In the genomic region with DNA sequence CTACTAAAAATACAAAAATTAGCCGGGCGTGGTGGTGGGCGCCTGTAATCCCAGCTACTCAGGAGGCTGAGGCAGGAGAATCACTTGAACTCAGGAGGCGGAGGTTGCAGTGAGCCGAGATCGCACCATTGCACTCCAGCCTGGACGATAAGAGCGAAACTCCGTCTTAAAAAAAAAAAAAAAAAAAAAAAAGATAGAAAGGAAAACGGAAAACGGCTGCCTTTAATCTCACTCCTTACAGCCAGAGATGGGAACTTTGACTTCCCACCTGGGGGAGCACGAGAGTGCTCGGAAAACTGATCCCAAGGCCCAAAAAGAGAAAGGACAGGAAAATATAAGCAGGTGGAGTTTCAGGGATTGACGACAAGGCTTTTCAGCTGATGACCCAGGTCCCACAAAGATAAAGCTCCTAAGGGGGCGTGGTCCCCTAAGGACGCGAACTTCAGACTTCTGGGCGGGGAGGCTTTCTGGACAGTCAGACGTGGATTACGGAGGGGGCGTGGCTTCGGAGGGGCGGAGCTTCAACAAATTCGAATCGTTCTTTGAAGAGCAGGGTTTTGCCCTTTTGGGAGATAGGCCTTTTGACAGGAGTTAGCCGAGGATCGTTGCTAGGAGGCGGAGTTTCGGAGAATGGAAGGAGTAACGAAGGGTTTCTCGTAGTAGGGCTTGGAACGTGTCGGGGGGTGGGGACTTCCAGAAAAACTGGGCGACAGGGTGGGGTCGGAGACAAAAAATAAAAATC, we compare ENCODE assay signal across 8 cellular contexts. TPM values are rescaled to one million over a fixed set of nuclear protein-coding genes. Genes with fewer than 3 reads are reported as not detected.
DNase-seq lines count a peak whose midpoint lies in the region; ATAC-seq, FAIRE-seq and TF ChIP-seq lines count a peak whose summit lies in the region.

No MANE protein-coding gene starts in this region.

- no peaks in the 10 kb centered on the region for H3K9me3 ChIP-seq in H1 (ENCODE audit: insufficient read depth in 2 of 2, low read depth in 1 of 2, low read length in 1 of 2)

- peak overlapping the region; percentile 99 for H4K91ac ChIP-seq in H1 (replicated peaks; ENCODE audit: insufficient read length, low read length)

- CTCF ChIA-PET in H1 (lab: Charles Lee; ENCODE audit: partially characterized antibody): interaction anchor here (1.0 to 20.6 kb wide), 8 partner anchors 10 to 136 kb away, joined by 3 to 334 read pairs (median 6); a partner anchor contains a TSS

- peak overlapping the region; percentile 73 for H3K4me3 ChIP-seq in GM08714 (ENCODE audit: low read length)
- H3K4me3 ChIP-seq in H1 (ENCODE audit: extremely low read depth in 1 of 4, insufficient read depth in 2 of 4, low read depth in 3 of 4, low read length in 4 of 4): peak overlapping the region; percentile 82 to 98 (median 91)

- peak overlapping the region; percentile 98; the same call in 1 of the 2 replicates for H2BK12ac ChIP-seq in H1 (ENCODE audit: low read depth, low read length)

- no peak overlapping the region for H3K14ac ChIP-seq in H1 (ENCODE audit: insufficient read length)

- ATAC-seq in HG03025 (IDR thresholded peaks at IDR 0.05; ENCODE audit: low FRiP score, unreplicated experiment): no peak

- TF ChIP-seq CTCF in H1 (IDR thresholded peaks at IDR 0.05; ENCODE audit: control extremely low read depth in 1 of 3, insufficient read depth in 1 of 3, low read depth in 1 of 3, low read length in 3 of 3): 0 out of 4 replicates have a peak, but pooled peaks of 1 of the 3 experiments have one; percentile 1

- H2BK15ac ChIP-seq in H1 (ENCODE audit: low read length): peak overlapping the region; percentile 98; the same call in 1 of the 2 replicates

- peaks cover 9% of the 10 kb centered on the region; the same call in 1 of the 2 replicates for H3K79me1 ChIP-seq in H1 (ENCODE audit: low read depth, low read length)

- TF ChIP-seq EP300 in H1 (IDR thresholded peaks at IDR 0.05; ENCODE audit: borderline replicate concordance in 1 of 2, low read depth in 2 of 2, low read length in 2 of 2): no peak

- H3K23me2 ChIP-seq in H1 (ENCODE audit: low read depth, low read length): peaks cover 29% of the 10 kb centered on the region

- H4K5ac ChIP-seq in H1 (ENCODE audit: insufficient read length, low read depth, low read length): peak overlapping the region; percentile 81

- POLR2A ChIA-PET in H1 (lab: Charles Lee; ENCODE audit: partially characterized antibody): interaction anchor here (0.6 to 42.8 kb wide), 22 partner anchors 8 to 233 kb away, joined by 3 to 702 read pairs (median 4); a partner anchor contains a TSS

- H3K56ac ChIP-seq in H1 (replicated peaks; ENCODE audit: insufficient read length, low read depth, low read length): peak overlapping the region; percentile 59

- FAIRE-seq in H1 (lab: Jason Lieb, UNC): no peak

- WGBS in H1 (ENCODE audit: extremely low coverage in 1 of 2, insufficient coverage in 1 of 2, insufficient read length in 1 of 2, insufficient replicate concordance in 2 of 2, low coverage in 1 of 2, low lambda C conversion rate in 2 of 2, missing lambda C conversion rate in 1 of 2), 2 experiments: 1% methylated on average over 33 of the region's 35 CpGs; no CpG with 5 or more reads in 1 of the 2 experiments

- peak overlapping the region; percentile 78 to 94 for H3K4me2 ChIP-seq in H1 (ENCODE audit: insufficient read depth in 1 of 2, low read depth in 2 of 2, low read length in 2 of 2)

- TF ChIP-seq RAD21 in H1 (IDR thresholded peaks at IDR 0.05 in 1 of 2, conservative IDR thresholded peaks at IDR 0.05 in 1 of 2; ENCODE audit: low read depth in 2 of 2, low read length in 2 of 2): no peak

- H4K8ac ChIP-seq in H1 (ENCODE audit: extremely low read depth, insufficient read depth, low read length): peak overlapping the region; percentile 76; the same call in 1 of the 2 replicates

- peaks cover 25 to 57% of the 10 kb centered on the region in 2 experiments for H3K79me2 ChIP-seq in H1 (ENCODE audit: control insufficient read depth in 1 of 2, insufficient read depth in 2 of 2, low read length in 2 of 2)

- H3K36me3 ChIP-seq in H1 (ENCODE audit: control insufficient read depth in 2 of 4, insufficient read depth in 4 of 4, low read length in 3 of 4): peaks cover 4 to 8% (median 7%) of the 10 kb centered on the region in 4 experiments; a peak in 7 of 8 replicates

- H2AK5ac ChIP-seq in H1 (ENCODE audit: low read depth, low read length): peak overlapping the region; percentile 82; the same call in 1 of the 2 replicates

- H3K27ac ChIP-seq in H1 (ENCODE audit: low read depth, low read length): peak overlapping the region; percentile 95

- no peak overlapping the region for H2AFZ ChIP-seq in H1 (ENCODE audit: low read length)

- H3K4me1 ChIP-seq in H1 (replicated peaks in 1 of 4; ENCODE audit: control insufficient read depth in 3 of 4, insufficient read depth in 4 of 4, low read length in 3 of 4): peaks cover 3 to 20% (median 16%) of the 10 kb centered on the region in 4 experiments

- TF ChIP-seq POLR2A in H1 (IDR thresholded peaks at IDR 0.05; ENCODE audit: control extremely low read depth in 1 of 2, low read depth in 2 of 2, low read length in 2 of 2): no peak; a peak in 1 of 3 replicates

- DNase-seq in HT-29 (ENCODE audit: low spot score) (peak; percentile 99), H1 (ENCODE audit: low read depth in 1 of 2, low spot score in 2 of 2) (peak; percentile 98 to 99), medulla oblongata (ENCODE audit: extremely low spot score) (peak; percentile 93)
- DNase-seq in NK-92 treated with Interleukin-12 subunit alpha and Interleukin-12 subunit beta, amount 100 ng/mL, for 24 hours (lab: John Stamatoyannopoulos, UW): peak; percentile 81
- peak; percentile 95 for DNase-seq in activated CD8-positive, alpha-beta memory T cell treated with anti-CD3 and anti-CD28 coated beads for 24 hours
- peak; percentile 83 to 89 (median 83) for DNase-seq in stimulated activated CD4-positive, alpha-beta T cell treated with anti-CD3 and anti-CD28 coated beads, TNF-alpha, amount 100 ng/mL, for 4 hours (ENCODE audit: low read depth in 3 of 3)

- no peaks in the 10 kb centered on the region for H3K27me3 ChIP-seq in H1 (replicated peaks in 1 of 4; ENCODE audit: control insufficient read depth in 3 of 4, extremely low read depth in 1 of 4, insufficient read depth in 3 of 4, low read length in 3 of 4)

- H4K20me1 ChIP-seq in H1 (replicated peaks in 1 of 2; ENCODE audit: control insufficient read depth in 1 of 2, insufficient read depth in 2 of 2, low read length in 2 of 2): peaks cover 5 to 14% of the 10 kb centered on the region in 2 experiments

- peak overlapping the region; percentile 42 for H3K4ac ChIP-seq in H1 (replicated peaks; ENCODE audit: insufficient read length, low read depth, low read length)

- no peak overlapping the region for H2BK20ac ChIP-seq in H1 (ENCODE audit: low read length)

- no peak overlapping the region for H3K23ac ChIP-seq in H1 (ENCODE audit: insufficient read length)

- H3K9ac ChIP-seq in H1 (replicated peaks in 1 of 4; ENCODE audit: extremely low read depth in 1 of 4, low read depth in 3 of 4, low read length in 3 of 4): peak overlapping the region in 3 of 4 experiments; percentile 86 to 90 (median 87); a peak in 6 of 7 replicates

- H3K18ac ChIP-seq in H1 (ENCODE audit: extremely low read depth, low read length): peak overlapping the region; percentile 98

- H2BK120ac ChIP-seq in H1 (replicated peaks; ENCODE audit: low read depth, low read length): no peak overlapping the region

- peak overlapping the region; percentile 99 for H2BK5ac ChIP-seq in H1 (ENCODE audit: low read depth, low read length)

RNA-seq across cellular contexts. Expression of a gene that starts 1.0 kb away (rescaled TPM):
- total RNA-seq in HT-29 (2014; rRNA removed; shearing (Covaris generic)): 189 and 196 TPM in 2 replicates
- total RNA-seq in H1 (2021; fragmentation: NEBNext Ultra II Directional; extraction: Animal tissue kit (Norgen Biotek cat#: 25700)): 284 and 294 TPM in 2 replicates
- polyA plus RNA-seq in H1 (2011; rRNA removed): 801 and 1,025 TPM in 2 replicates
- 668 TPM for polyA plus RNA-seq in H1 (2011; cell fraction: cytosol; rRNA removed)
- 301 TPM for polyA plus RNA-seq in H1 (2011; cell fraction: nucleus; rRNA removed)
- 458 to 597 TPM (median 493 TPM) in 4 replicates for polyA plus RNA-seq in H1 (2012, experiment 1 of 2)
- polyA plus RNA-seq in H1 (2012, experiment 2 of 2): 299 TPM
- polyA plus RNA-seq in H1 (2013, experiment 1 of 2): 459 TPM
- 480 TPM for polyA plus RNA-seq in H1 (2013, experiment 2 of 2)
- 354 and 434 TPM in 2 replicates for polyA minus RNA-seq in H1 (2011; rRNA and poly(A)+ RNA removed)
- 129 TPM for polyA minus RNA-seq in H1 (2011; cell fraction: cytosol; rRNA and poly(A)+ RNA removed)
- 123 TPM for polyA minus RNA-seq in H1 (2011; cell fraction: nucleus; rRNA and poly(A)+ RNA removed)

RNA-seq across cellular contexts. Expression of a gene that starts 3.0 kb away (rescaled TPM):
- total RNA-seq in HT-29 (2014; rRNA removed; shearing (Covaris generic)): 112 and 120 TPM in 2 replicates
- total RNA-seq in H1 (2021; fragmentation: NEBNext Ultra II Directional; extraction: Animal tissue kit (Norgen Biotek cat#: 25700)): 204 and 212 TPM in 2 replicates
- 177 and 197 TPM in 2 replicates for polyA plus RNA-seq in H1 (2011; rRNA removed)
- 199 TPM for polyA plus RNA-seq in H1 (2011; cell fraction: cytosol; rRNA removed)
- 757 TPM for polyA plus RNA-seq in H1 (2011; cell fraction: nucleus; rRNA removed)
- polyA plus RNA-seq in H1 (2012, experiment 1 of 2): 146 to 233 TPM (median 185 TPM) in 4 replicates
- polyA plus RNA-seq in H1 (2012, experiment 2 of 2): 206 TPM
- 197 TPM for polyA plus RNA-seq in H1 (2013, experiment 1 of 2)
- polyA plus RNA-seq in H1 (2013, experiment 2 of 2): 196 TPM
- 204 and 224 TPM in 2 replicates for polyA minus RNA-seq in H1 (2011; rRNA and poly(A)+ RNA removed)
- polyA minus RNA-seq in H1 (2011; cell fraction: cytosol; rRNA and poly(A)+ RNA removed): 101 TPM
- polyA minus RNA-seq in H1 (2011; cell fraction: nucleus; rRNA and poly(A)+ RNA removed): 123 TPM

RNA-seq across cellular contexts. Expression of a gene that starts 9.6 kb away (rescaled TPM):
- total RNA-seq in HT-29 (2014; rRNA removed; shearing (Covaris generic)): 83.1 and 85.5 TPM in 2 replicates
- 97.4 and 104 TPM in 2 replicates for total RNA-seq in H1 (2021; fragmentation: NEBNext Ultra II Directional; extraction: Animal tissue kit (Norgen Biotek cat#: 25700))
- 143 and 189 TPM in 2 replicates for polyA plus RNA-seq in H1 (2011; rRNA removed)
- 152 TPM for polyA plus RNA-seq in H1 (2011; cell fraction: cytosol; rRNA removed)
- polyA plus RNA-seq in H1 (2011; cell fraction: nucleus; rRNA removed): 250 TPM
- 116 to 134 TPM (median 122 TPM) in 4 replicates for polyA plus RNA-seq in H1 (2012, experiment 1 of 2)
- polyA plus RNA-seq in H1 (2012, experiment 2 of 2): 127 TPM
- 95.1 TPM for polyA plus RNA-seq in H1 (2013, experiment 1 of 2)
- polyA plus RNA-seq in H1 (2013, experiment 2 of 2): 95.5 TPM
- 149 and 177 TPM in 2 replicates for polyA minus RNA-seq in H1 (2011; rRNA and poly(A)+ RNA removed)
- 69.5 TPM for polyA minus RNA-seq in H1 (2011; cell fraction: cytosol; rRNA and poly(A)+ RNA removed)
- polyA minus RNA-seq in H1 (2011; cell fraction: nucleus; rRNA and poly(A)+ RNA removed): 81.1 TPM

RNA-seq across cellular contexts. Expression of a gene that starts 11.9 kb away (rescaled TPM):
- total RNA-seq in HT-29 (2014; rRNA removed; shearing (Covaris generic)): 36.3 and 43.4 TPM in 2 replicates
- 31.6 and 32.4 TPM in 2 replicates for total RNA-seq in H1 (2021; fragmentation: NEBNext Ultra II Directional; extraction: Animal tissue kit (Norgen Biotek cat#: 25700))
- 31.0 and 36.3 TPM in 2 replicates for polyA plus RNA-seq in H1 (2011; rRNA removed)
- polyA plus RNA-seq in H1 (2011; cell fraction: cytosol; rRNA removed): 24.4 TPM
- 31.8 TPM for polyA plus RNA-seq in H1 (2011; cell fraction: nucleus; rRNA removed)
- polyA plus RNA-seq in H1 (2012, experiment 1 of 2): 26.7 to 28.7 TPM (median 28.3 TPM) in 4 replicates
- polyA plus RNA-seq in H1 (2012, experiment 2 of 2): 38.2 TPM
- polyA plus RNA-seq in H1 (2013, experiment 1 of 2): 22.4 TPM
- polyA plus RNA-seq in H1 (2013, experiment 2 of 2): 21.0 TPM
- 17.6 and 24.9 TPM in 2 replicates for polyA minus RNA-seq in H1 (2011; rRNA and poly(A)+ RNA removed)
- 18.0 TPM for polyA minus RNA-seq in H1 (2011; cell fraction: cytosol; rRNA and poly(A)+ RNA removed)
- 14.7 TPM for polyA minus RNA-seq in H1 (2011; cell fraction: nucleus; rRNA and poly(A)+ RNA removed)

RNA-seq across cellular contexts. Expression of a gene that starts 17.6 kb away (rescaled TPM):
- total RNA-seq in HT-29 (2014; rRNA removed; shearing (Covaris generic)): 33.3 and 42.5 TPM in 2 replicates
- 17.9 and 19.8 TPM in 2 replicates for total RNA-seq in H1 (2021; fragmentation: NEBNext Ultra II Directional; extraction: Animal tissue kit (Norgen Biotek cat#: 25700))
- polyA plus RNA-seq in H1 (2011; rRNA removed): 12.0 and 14.3 TPM in 2 replicates
- polyA plus RNA-seq in H1 (2011; cell fraction: cytosol; rRNA removed): 22.3 TPM
- polyA plus RNA-seq in H1 (2011; cell fraction: nucleus; rRNA removed): 31.4 TPM
- 23.2 to 27.8 TPM (median 26.0 TPM) in 4 replicates for polyA plus RNA-seq in H1 (2012, experiment 1 of 2)
- 15.7 TPM for polyA plus RNA-seq in H1 (2012, experiment 2 of 2)
- polyA plus RNA-seq in H1 (2013, experiment 1 of 2): 23.5 TPM
- polyA plus RNA-seq in H1 (2013, experiment 2 of 2): 23.6 TPM
- 13.3 and 14.2 TPM in 2 replicates for polyA minus RNA-seq in H1 (2011; rRNA and poly(A)+ RNA removed)
- polyA minus RNA-seq in H1 (2011; cell fraction: cytosol; rRNA and poly(A)+ RNA removed): 12.4 TPM
- polyA minus RNA-seq in H1 (2011; cell fraction: nucleus; rRNA and poly(A)+ RNA removed): 13.7 TPM
